ENCODE assay signal across 16 cellular contexts in genomic region chr16:46916980-46917379, GRCh38. TPM values are rescaled to one million over a fixed set of nuclear protein-coding genes. Genes with fewer than 3 reads are reported as not detected.
DNase-seq lines count a peak whose midpoint lies in the region; ATAC-seq and TF ChIP-seq lines count a peak whose summit lies in the region.
"Had no signal": no experiment of that assay in that cellular context is flagged by ENCODE, and none has a peak within 500 bp of the region (broad histone marks: within the 10 kb centered on the region; RNA-seq: fewer than 3 reads in every experiment).

No MANE protein-coding gene starts in this region.

- DNase-seq in AG20443 (ENCODE audit: low spot score) (peak; percentile 41), GM23248 (peak; percentile 31), RKO (ENCODE audit: low spot score) (peak; percentile 19), foreskin keratinocyte (no peak), sciatic nerve (ENCODE audit: low spot score) (no peak), natural killer cell (no peak), anterior cingulate cortex (lab: John Stamatoyannopoulos, UW) (no peak)
- DNase-seq: activated CD4-positive, alpha-beta T cell treated with anti-CD3 and anti-CD28 coated beads, Interleukin-2, amount 10 ng/mL, durations not matched to agents 24 days and 14 days; KBM-7; naive thymus-derived CD8-positive, alpha-beta T cell; NCI-H2029 treated with DMSO at 0.1 percent for 48 hours; stimulated activated CD4-positive, alpha-beta T cell treated with anti-CD3 and anti-CD28 coated beads, Interleukin-4, amount 100 ng/mL, for 24 hours; stimulated activated naive CD4-positive, alpha-beta T cell treated with Interleukin-2 at 50 U/mL for 16 hours had no signal

- H3K9ac ChIP-seq in GM23248, result no peak overlapping the region

- H4K20me1 ChIP-seq in GM23248 (ENCODE audit: insufficient read depth), result no peaks in the 10 kb centered on the region

- H3K9me3 ChIP-seq in GM23248 (ENCODE audit: low read depth), result no peaks in the 10 kb centered on the region
- H3K9me3 ChIP-seq: right atrium auricular region had no signal

- no peaks in the 10 kb centered on the region for H3F3A ChIP-seq in GM23248 (ENCODE audit: insufficient read depth)

- no peak overlapping the region for H3K4me3 ChIP-seq in GM23248
- H3K4me3 ChIP-seq: right atrium auricular region had no signal

- H3K79me2 ChIP-seq in GM23248 (ENCODE audit: insufficient read depth), result no peaks in the 10 kb centered on the region

- H3K27me3 ChIP-seq in GM23248 (replicated peaks; ENCODE audit: insufficient read depth) (no peaks in the 10 kb centered on the region), foreskin keratinocyte (no peaks in the 10 kb centered on the region)
- H3K27me3 ChIP-seq: right atrium auricular region had no signal

- TF ChIP-seq CTCF in foreskin keratinocyte (conservative IDR thresholded peaks at IDR 0.05), result no peak
- TF ChIP-seq CTCF in natural killer cell (IDR thresholded peaks at IDR 0.05), result no peak

- peak; percentile 35 for ATAC-seq in foreskin keratinocyte
- ATAC-seq in sciatic nerve, result no peak
- no peak for ATAC-seq in natural killer cell
- no peak for ATAC-seq in HG03432 (IDR thresholded peaks at IDR 0.05; ENCODE audit: unreplicated experiment)
- ATAC-seq: naive thymus-derived CD8-positive, alpha-beta T cell had no signal

- H3K4me1 ChIP-seq in GM23248 (ENCODE audit: insufficient read depth), result no peaks in the 10 kb centered on the region
- H3K4me1 ChIP-seq in foreskin keratinocyte, result no peaks in the 10 kb centered on the region
- H3K4me1 ChIP-seq: right atrium auricular region had no signal

- 93 to 98% methylated on average over 3 of the region's 3 CpGs for WGBS in GM23248 (ENCODE audit: low coverage in 1 of 2, low lambda C conversion rate in 2 of 2, missing lambda C conversion rate in 2 of 2), 2 experiments

- H3K4me3 Mint-ChIP-seq in natural killer cell, result no peak overlapping the region
- H3K4me3 Mint-ChIP-seq: activated CD4-positive, alpha-beta T cell treated with anti-CD3 and anti-CD28 coated beads, Interleukin-2, amount 10 ng/mL, durations not matched to agents 24 days and 14 days had no signal

- no peak overlapping the region for H2AFZ ChIP-seq in GM23248

- no peak overlapping the region for H3K4me2 ChIP-seq in GM23248 (ENCODE audit: unreplicated experiment)

- H3K27me3 Mint-ChIP-seq in natural killer cell (ENCODE audit: low read depth in 2 of 2), result no peaks in the 10 kb centered on the region
- H3K27me3 Mint-ChIP-seq: activated CD4-positive, alpha-beta T cell treated with anti-CD3 and anti-CD28 coated beads, Interleukin-2, amount 10 ng/mL, durations not matched to agents 24 days and 14 days; naive thymus-derived CD8-positive, alpha-beta T cell had no signal

- intact Hi-C loops in sciatic nerve (cut with DNase I) (no loop called here), natural killer cell (cut with micrococcal nuclease) (no loop called here)

- H3K9me3 Mint-ChIP-seq in natural killer cell, result no peaks in the 10 kb centered on the region
- H3K9me3 Mint-ChIP-seq: activated CD4-positive, alpha-beta T cell treated with anti-CD3 and anti-CD28 coated beads, Interleukin-2, amount 10 ng/mL, durations not matched to agents 24 days and 14 days; CD14-positive monocyte; naive thymus-derived CD8-positive, alpha-beta T cell had no signal

- H3K36me3 Mint-ChIP-seq in natural killer cell, result no peaks in the 10 kb centered on the region
- H3K36me3 Mint-ChIP-seq: naive thymus-derived CD8-positive, alpha-beta T cell had no signal

- no peak overlapping the region for H3K27ac Mint-ChIP-seq in natural killer cell
- H3K27ac Mint-ChIP-seq: activated CD4-positive, alpha-beta T cell treated with anti-CD3 and anti-CD28 coated beads, Interleukin-2, amount 10 ng/mL, durations not matched to agents 24 days and 14 days had no signal

- H3K27ac ChIP-seq in GM23248 (no peak overlapping the region), foreskin keratinocyte (no peak overlapping the region)
- H3K27ac ChIP-seq: right atrium auricular region had no signal

- in situ Hi-C loops in GM23248 (cut with MboI), result loop anchor here (10.0 kb wide), 1 partner anchor 242 kb away; no protein-coding TSS in a partner anchor

- H3K4me1 Mint-ChIP-seq in natural killer cell, result no peaks in the 10 kb centered on the region

- no peaks in the 10 kb centered on the region for H3K9me2 ChIP-seq in GM23248 (ENCODE audit: insufficient read depth)

- H3K36me3 ChIP-seq in GM23248 (ENCODE audit: low read depth), result peaks cover 19% of the 10 kb centered on the region; the same call in 1 of the 2 replicates
- H3K36me3 ChIP-seq: right atrium auricular region had no signal

RNA-seq across cellular contexts. Expression of gene GPT2, which starts 32.8 kb away (rescaled TPM):
- total RNA-seq in GM23248 (2014; rRNA removed; shearing (Covaris generic)), result 33.7 and 65.3 TPM in 2 replicates
- 26.9 and 32.0 TPM in 2 replicates for polyA plus RNA-seq in GM23248 (2016; fragmentation: Nextera tagmentation; extraction: Ambion mirVana)
- total RNA-seq in foreskin keratinocyte, result 15.0 and 23.4 TPM in 2 replicates
- polyA plus RNA-seq in foreskin keratinocyte, result 11.2 and 15.9 TPM in 2 replicates
- total RNA-seq in sciatic nerve, result 37.1 TPM
- total RNA-seq in natural killer cell, result 1 to 10 TPM in 2 of 3 donors, under 1 TPM in 1; 0.64 to 1.3 (median 1.2) TPM

RNA-seq across cellular contexts. Expression of gene DNAJA2, which starts 56.5 kb away (rescaled TPM):
- total RNA-seq in GM23248 (2014; rRNA removed; shearing (Covaris generic)), result 66.6 and 73.3 TPM in 2 replicates
- 89.4 and 97.3 TPM in 2 replicates for polyA plus RNA-seq in GM23248 (2016; fragmentation: Nextera tagmentation; extraction: Ambion mirVana)
- total RNA-seq in foreskin keratinocyte, result 81.2 and 86.4 TPM in 2 replicates
- polyA plus RNA-seq in foreskin keratinocyte, result 38.7 and 47.0 TPM in 2 replicates
- total RNA-seq in sciatic nerve, result 46.5 TPM
- 10 to 100 TPM; 71.8 to 83.2 (median 74.5) TPM for total RNA-seq in natural killer cell

Comparison
In these comparisons a context has a peak if more than half of its experiments do, and no peak if none do; other contexts are left out.
1. DNase-seq: peak in AG20443 (single experiment), GM23248 (single experiment) and RKO (single experiment); none in foreskin keratinocyte (0 of 2), sciatic nerve (single experiment), natural killer cell (single experiment) and anterior cingulate cortex (0 of 58).